ENCODE assay signal across 9 cellular contexts in genomic region chr5:137563646-137564474, GRCh38.
DNase-seq lines count a peak whose midpoint lies in the region; FAIRE-seq and TF ChIP-seq lines count a peak whose summit lies in the region.
"Had no signal": no experiment of that assay in that cellular context is flagged by ENCODE, and none has a peak within 500 bp of the region (broad histone marks: within the 10 kb centered on the region; RNA-seq: fewer than 3 reads in every experiment).

No MANE protein-coding gene starts in this region.

- no peaks in the 10 kb centered on the region for H3K4me1 ChIP-seq in ovary (ENCODE audit: insufficient read depth)

- no peak overlapping the region for H3K27ac ChIP-seq in ovary

- TF ChIP-seq EP300 in ovary (IDR thresholded peaks at IDR 0.05) = no peak

- H3K4me3 ChIP-seq in bronchial epithelial cell (ENCODE audit: low read depth, low read length) (no peak overlapping the region), ovary (no peak overlapping the region)

- H3K27ac Mint-ChIP-seq in nephron = peak overlapping the region; percentile 87 to 96 (median 88)

- no peaks in the 10 kb centered on the region for H3K9me3 ChIP-seq in ovary

- H3K9me3 Mint-ChIP-seq in nephron = no peaks in the 10 kb centered on the region

- H3K36me3 Mint-ChIP-seq in nephron (ENCODE audit: low read depth) = no peaks in the 10 kb centered on the region

- H3K36me3 ChIP-seq in bronchial epithelial cell (ENCODE audit: control insufficient read depth, insufficient read depth, low read length) (no peaks in the 10 kb centered on the region), ovary (no peaks in the 10 kb centered on the region)

- H3K4me3 Mint-ChIP-seq in nephron = peak overlapping the region in 1 of 3 experiments; percentile 46

- peak; percentile 98 for DNase-seq in EL
- peak; percentile 25 for DNase-seq in NCI-H2196 treated with DMSO at 0.1 percent for 48 hours (lab: John Stamatoyannopoulos, UW; ENCODE audit: unreplicated experiment)
- DNase-seq in bronchial epithelial cell (ENCODE audit: low read depth) = peak; percentile 71
- no peak for DNase-seq in GM19239 (ENCODE audit: insufficient read length, low spot score)
- no peak for DNase-seq in ovary
- no peak for DNase-seq in HuH-7 (ENCODE audit: low spot score)
- no peak for DNase-seq in erythroblast (lab: John Stamatoyannopoulos, UW)
- DNase-seq: effector CD8-positive, alpha-beta T cell had no signal

- 40 to 43% (median 42%) methylated on average over 14 of the region's 14 CpGs for WGBS in ovary, 3 donors

- H3K4me1 Mint-ChIP-seq in nephron = peaks cover 58% of the 10 kb centered on the region

- H3K27me3 ChIP-seq in bronchial epithelial cell (ENCODE audit: control insufficient read depth, insufficient read depth, low read length) (peaks cover 4% of the 10 kb centered on the region), ovary (no peaks in the 10 kb centered on the region)

- intact Hi-C loops in ovary (cut with DNase I) = no loop called here

- peaks cover 14% of the 10 kb centered on the region for H3K27me3 Mint-ChIP-seq in nephron (ENCODE audit: low read depth)

- TF ChIP-seq CTCF in bronchial epithelial cell (IDR thresholded peaks at IDR 0.05; ENCODE audit: insufficient read depth, low read length, severe bottlenecking) (no peak), nephron (IDR thresholded peaks at IDR 0.05; ENCODE audit: unreplicated experiment in 3 of 3) (no peak), ovary (IDR thresholded peaks at IDR 0.05) (no peak)

- FAIRE-seq in bronchial epithelial cell (lab: Jason Lieb, UNC) (no peak), GM19239 (lab: Jason Lieb, UNC) (no peak)

- TF ChIP-seq POLR2A in ovary (IDR thresholded peaks at IDR 0.05) = no peak
- TF ChIP-seq POLR2A in erythroblast (IDR thresholded peaks at IDR 0.05; ENCODE audit: low read length) = no peak

Comparison
In these comparisons a context has a peak if more than half of its experiments do, and no peak if none do; other contexts are left out.
1. DNase-seq: peak in EL (single experiment), NCI-H2196 treated with DMSO at 0.1 percent for 48 hours (single experiment) and bronchial epithelial cell (single experiment); none in GM19239 (single experiment), ovary (0 of 5), HuH-7 (single experiment) and erythroblast (0 of 2).